In the genomic region with DNA sequence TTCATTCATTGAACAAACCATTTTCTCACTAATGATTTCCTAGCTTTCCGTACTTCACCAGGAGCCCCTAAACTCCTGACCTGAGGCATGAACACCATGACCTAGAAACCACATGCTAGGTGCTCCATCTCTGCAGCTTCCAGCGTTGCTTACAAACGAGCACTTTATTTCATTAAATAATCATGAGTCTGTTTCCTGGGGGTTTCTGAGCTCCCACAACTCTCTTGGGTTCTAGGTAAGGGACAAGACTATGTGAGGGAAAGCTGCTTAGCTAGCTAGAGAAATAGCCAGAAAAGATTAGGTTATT, we compare ENCODE assay signal across 1 cellular context.
A peak's percentile ranks its signal among the peaks of the same experiment; 100 is the strongest.
TF ChIP-seq lines count a peak whose summit lies in the region.

No MANE protein-coding gene starts in this region.

TF ChIP-seq in K562, 482 proteins besides CTCF, POLR2A, EP300 and RAD21:
- TF ChIP-seq GTF2A2 (tag; IDR thresholded peaks at IDR 0.05) (no peak), CBX1 (IDR thresholded peaks at IDR 0.05; ENCODE audit: low read depth) (no peak), PHB2 (IDR thresholded peaks at IDR 0.05; ENCODE audit: low read depth) (no peak), YBX1 (IDR thresholded peaks at IDR 0.05) (no peak), MECOM (CRISPR knock-in tag; IDR thresholded peaks at IDR 0.05) (no peak), KDM5B (IDR thresholded peaks at IDR 0.05; ENCODE audit: insufficient replicate concordance, low read depth, low read length) (peak; percentile 20), MYC (IDR thresholded peaks at IDR 0.05; ENCODE audit: low read depth, low read length) (0 out of 2 replicates have a peak, but pooled peaks have one; percentile 34), MYC (CRISPR knock-in tag; IDR thresholded peaks at IDR 0.05; ENCODE audit: borderline replicate concordance, low read depth) (no peak), SREBF1 (IDR thresholded peaks at IDR 0.05; ENCODE audit: borderline replicate concordance, low read depth, low read length) (no peak), LCOR (CRISPR knock-in tag; IDR thresholded peaks at IDR 0.05) (no peak), YY1 (IDR thresholded peaks at IDR 0.05; ENCODE audit: borderline replicate concordance in 1 of 3, control insufficient read depth in 1 of 3, extremely low read depth in 1 of 3, insufficient read depth in 3 of 3, insufficient read length in 1 of 3, insufficient replicate concordance in 2 of 3, low read depth in 1 of 3, low read length in 2 of 3) (peak in 1 of 3 experiments; percentile 15), ARID1B (IDR thresholded peaks at IDR 0.05) (no peak), ZNF174 (CRISPR knock-in tag; IDR thresholded peaks at IDR 0.05) (no peak), SMARCC2 (IDR thresholded peaks at IDR 0.05; ENCODE audit: low read depth) (no peak), FOXM1 (IDR thresholded peaks at IDR 0.05; ENCODE audit: low read depth) (no peak), FOXM1 (CRISPR knock-in tag; IDR thresholded peaks at IDR 0.05; ENCODE audit: low read depth) (no peak), ZNF347 (CRISPR knock-in tag; IDR thresholded peaks at IDR 0.05; ENCODE audit: low read depth) (no peak), SAP30 (IDR thresholded peaks at IDR 0.05; ENCODE audit: borderline replicate concordance, insufficient read depth, low read depth, low read length, poor library complexity, severe bottlenecking) (peak; percentile 13), EP400 (IDR thresholded peaks at IDR 0.05) (no peak), SMAD2 (IDR thresholded peaks at IDR 0.05; ENCODE audit: low read depth, low read length) (no peak), ZNF444 (CRISPR knock-in tag; IDR thresholded peaks at IDR 0.05) (no peak), ZNF146 (CRISPR knock-in tag; IDR thresholded peaks at IDR 0.05; ENCODE audit: unreplicated experiment) (no peak), RBM34 (IDR thresholded peaks at IDR 0.05; ENCODE audit: borderline replicate concordance, insufficient read depth, low read length) (no peak)
- TF ChIP-seq, protein P1, sequence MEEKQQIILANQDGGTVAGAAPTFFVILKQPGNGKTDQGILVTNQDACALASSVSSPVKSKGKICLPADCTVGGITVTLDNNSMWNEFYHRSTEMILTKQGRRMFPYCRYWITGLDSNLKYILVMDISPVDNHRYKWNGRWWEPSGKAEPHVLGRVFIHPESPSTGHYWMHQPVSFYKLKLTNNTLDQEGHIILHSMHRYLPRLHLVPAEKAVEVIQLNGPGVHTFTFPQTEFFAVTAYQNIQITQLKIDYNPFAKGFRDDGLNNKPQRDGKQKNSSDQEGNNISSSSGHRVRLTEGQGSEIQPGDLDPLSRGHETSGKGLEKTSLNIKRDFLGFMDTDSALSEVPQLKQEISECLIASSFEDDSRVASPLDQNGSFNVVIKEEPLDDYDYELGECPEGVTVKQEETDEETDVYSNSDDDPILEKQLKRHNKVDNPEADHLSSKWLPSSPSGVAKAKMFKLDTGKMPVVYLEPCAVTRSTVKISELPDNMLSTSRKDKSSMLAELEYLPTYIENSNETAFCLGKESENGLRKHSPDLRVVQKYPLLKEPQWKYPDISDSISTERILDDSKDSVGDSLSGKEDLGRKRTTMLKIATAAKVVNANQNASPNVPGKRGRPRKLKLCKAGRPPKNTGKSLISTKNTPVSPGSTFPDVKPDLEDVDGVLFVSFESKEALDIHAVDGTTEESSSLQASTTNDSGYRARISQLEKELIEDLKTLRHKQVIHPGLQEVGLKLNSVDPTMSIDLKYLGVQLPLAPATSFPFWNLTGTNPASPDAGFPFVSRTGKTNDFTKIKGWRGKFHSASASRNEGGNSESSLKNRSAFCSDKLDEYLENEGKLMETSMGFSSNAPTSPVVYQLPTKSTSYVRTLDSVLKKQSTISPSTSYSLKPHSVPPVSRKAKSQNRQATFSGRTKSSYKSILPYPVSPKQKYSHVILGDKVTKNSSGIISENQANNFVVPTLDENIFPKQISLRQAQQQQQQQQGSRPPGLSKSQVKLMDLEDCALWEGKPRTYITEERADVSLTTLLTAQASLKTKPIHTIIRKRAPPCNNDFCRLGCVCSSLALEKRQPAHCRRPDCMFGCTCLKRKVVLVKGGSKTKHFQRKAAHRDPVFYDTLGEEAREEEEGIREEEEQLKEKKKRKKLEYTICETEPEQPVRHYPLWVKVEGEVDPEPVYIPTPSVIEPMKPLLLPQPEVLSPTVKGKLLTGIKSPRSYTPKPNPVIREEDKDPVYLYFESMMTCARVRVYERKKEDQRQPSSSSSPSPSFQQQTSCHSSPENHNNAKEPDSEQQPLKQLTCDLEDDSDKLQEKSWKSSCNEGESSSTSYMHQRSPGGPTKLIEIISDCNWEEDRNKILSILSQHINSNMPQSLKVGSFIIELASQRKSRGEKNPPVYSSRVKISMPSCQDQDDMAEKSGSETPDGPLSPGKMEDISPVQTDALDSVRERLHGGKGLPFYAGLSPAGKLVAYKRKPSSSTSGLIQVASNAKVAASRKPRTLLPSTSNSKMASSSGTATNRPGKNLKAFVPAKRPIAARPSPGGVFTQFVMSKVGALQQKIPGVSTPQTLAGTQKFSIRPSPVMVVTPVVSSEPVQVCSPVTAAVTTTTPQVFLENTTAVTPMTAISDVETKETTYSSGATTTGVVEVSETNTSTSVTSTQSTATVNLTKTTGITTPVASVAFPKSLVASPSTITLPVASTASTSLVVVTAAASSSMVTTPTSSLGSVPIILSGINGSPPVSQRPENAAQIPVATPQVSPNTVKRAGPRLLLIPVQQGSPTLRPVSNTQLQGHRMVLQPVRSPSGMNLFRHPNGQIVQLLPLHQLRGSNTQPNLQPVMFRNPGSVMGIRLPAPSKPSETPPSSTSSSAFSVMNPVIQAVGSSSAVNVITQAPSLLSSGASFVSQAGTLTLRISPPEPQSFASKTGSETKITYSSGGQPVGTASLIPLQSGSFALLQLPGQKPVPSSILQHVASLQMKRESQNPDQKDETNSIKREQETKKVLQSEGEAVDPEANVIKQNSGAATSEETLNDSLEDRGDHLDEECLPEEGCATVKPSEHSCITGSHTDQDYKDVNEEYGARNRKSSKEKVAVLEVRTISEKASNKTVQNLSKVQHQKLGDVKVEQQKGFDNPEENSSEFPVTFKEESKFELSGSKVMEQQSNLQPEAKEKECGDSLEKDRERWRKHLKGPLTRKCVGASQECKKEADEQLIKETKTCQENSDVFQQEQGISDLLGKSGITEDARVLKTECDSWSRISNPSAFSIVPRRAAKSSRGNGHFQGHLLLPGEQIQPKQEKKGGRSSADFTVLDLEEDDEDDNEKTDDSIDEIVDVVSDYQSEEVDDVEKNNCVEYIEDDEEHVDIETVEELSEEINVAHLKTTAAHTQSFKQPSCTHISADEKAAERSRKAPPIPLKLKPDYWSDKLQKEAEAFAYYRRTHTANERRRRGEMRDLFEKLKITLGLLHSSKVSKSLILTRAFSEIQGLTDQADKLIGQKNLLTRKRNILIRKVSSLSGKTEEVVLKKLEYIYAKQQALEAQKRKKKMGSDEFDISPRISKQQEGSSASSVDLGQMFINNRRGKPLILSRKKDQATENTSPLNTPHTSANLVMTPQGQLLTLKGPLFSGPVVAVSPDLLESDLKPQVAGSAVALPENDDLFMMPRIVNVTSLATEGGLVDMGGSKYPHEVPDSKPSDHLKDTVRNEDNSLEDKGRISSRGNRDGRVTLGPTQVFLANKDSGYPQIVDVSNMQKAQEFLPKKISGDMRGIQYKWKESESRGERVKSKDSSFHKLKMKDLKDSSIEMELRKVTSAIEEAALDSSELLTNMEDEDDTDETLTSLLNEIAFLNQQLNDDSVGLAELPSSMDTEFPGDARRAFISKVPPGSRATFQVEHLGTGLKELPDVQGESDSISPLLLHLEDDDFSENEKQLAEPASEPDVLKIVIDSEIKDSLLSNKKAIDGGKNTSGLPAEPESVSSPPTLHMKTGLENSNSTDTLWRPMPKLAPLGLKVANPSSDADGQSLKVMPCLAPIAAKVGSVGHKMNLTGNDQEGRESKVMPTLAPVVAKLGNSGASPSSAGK (IDR thresholded peaks at IDR 0.05) = 0 out of 2 replicates have a peak, but pooled peaks have one; percentile 54
- TF ChIP-seq, protein P2, sequence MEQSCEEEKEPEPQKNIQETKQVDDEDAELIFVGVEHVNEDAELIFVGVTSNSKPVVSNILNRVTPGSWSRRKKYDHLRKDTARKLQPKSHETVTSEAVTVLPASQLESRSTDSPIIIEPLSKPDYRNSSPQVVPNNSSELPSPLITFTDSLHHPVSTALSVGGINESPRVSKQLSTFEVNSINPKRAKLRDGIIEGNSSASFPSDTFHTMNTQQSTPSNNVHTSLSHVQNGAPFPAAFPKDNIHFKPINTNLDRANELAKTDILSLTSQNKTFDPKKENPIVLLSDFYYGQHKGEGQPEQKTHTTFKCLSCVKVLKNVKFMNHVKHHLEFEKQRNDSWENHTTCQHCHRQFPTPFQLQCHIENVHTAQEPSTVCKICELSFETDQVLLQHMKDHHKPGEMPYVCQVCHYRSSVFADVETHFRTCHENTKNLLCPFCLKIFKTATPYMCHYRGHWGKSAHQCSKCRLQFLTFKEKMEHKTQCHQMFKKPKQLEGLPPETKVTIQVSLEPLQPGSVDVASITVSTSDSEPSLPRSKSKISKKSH (CRISPR knock-in tag; IDR thresholded peaks at IDR 0.05) = no peak
- TF ChIP-seq, protein P3, sequence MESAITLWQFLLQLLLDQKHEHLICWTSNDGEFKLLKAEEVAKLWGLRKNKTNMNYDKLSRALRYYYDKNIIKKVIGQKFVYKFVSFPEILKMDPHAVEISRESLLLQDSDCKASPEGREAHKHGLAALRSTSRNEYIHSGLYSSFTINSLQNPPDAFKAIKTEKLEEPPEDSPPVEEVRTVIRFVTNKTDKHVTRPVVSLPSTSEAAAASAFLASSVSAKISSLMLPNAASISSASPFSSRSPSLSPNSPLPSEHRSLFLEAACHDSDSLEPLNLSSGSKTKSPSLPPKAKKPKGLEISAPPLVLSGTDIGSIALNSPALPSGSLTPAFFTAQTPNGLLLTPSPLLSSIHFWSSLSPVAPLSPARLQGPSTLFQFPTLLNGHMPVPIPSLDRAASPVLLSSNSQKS (CRISPR knock-in tag; IDR thresholded peaks at IDR 0.05) = no peak
- TF ChIP-seq, protein P4, sequence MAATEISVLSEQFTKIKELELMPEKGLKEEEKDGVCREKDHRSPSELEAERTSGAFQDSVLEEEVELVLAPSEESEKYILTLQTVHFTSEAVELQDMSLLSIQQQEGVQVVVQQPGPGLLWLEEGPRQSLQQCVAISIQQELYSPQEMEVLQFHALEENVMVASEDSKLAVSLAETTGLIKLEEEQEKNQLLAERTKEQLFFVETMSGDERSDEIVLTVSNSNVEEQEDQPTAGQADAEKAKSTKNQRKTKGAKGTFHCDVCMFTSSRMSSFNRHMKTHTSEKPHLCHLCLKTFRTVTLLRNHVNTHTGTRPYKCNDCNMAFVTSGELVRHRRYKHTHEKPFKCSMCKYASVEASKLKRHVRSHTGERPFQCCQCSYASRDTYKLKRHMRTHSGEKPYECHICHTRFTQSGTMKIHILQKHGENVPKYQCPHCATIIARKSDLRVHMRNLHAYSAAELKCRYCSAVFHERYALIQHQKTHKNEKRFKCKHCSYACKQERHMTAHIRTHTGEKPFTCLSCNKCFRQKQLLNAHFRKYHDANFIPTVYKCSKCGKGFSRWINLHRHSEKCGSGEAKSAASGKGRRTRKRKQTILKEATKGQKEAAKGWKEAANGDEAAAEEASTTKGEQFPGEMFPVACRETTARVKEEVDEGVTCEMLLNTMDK (IDR thresholded peaks at IDR 0.05; ENCODE audit: borderline replicate concordance, insufficient read depth, low read depth, low read length, poor library complexity, severe bottlenecking) = no peak
- TF ChIP-seq, protein P5, sequence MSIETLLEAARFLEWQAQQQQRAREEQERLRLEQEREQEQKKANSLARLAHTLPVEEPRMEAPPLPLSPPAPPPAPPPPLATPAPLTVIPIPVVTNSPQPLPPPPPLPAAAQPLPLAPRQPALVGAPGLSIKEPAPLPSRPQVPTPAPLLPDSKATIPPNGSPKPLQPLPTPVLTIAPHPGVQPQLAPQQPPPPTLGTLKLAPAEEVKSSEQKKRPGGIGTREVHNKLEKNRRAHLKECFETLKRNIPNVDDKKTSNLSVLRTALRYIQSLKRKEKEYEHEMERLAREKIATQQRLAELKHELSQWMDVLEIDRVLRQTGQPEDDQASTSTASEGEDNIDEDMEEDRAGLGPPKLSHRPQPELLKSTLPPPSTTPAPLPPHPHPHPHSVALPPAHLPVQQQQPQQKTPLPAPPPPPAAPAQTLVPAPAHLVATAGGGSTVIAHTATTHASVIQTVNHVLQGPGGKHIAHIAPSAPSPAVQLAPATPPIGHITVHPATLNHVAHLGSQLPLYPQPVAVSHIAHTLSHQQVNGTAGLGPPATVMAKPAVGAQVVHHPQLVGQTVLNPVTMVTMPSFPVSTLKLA (conservative IDR thresholded peaks at IDR 0.05) = peak in 1 of 2 experiments; percentile 35; a peak in 1 of 4 replicates
